In genomic region chr3:14487086-14487485, GRCh38 we compare ENCODE assay signal across 19 cellular contexts. TPM values are rescaled to one million over a fixed set of nuclear protein-coding genes. Genes with fewer than 3 reads are reported as not detected.
"Had no signal": no experiment of that assay in that cellular context is flagged by ENCODE, and none has a peak within 500 bp of the region (broad histone marks: within the 10 kb centered on the region; RNA-seq: fewer than 3 reads in every experiment).

No MANE protein-coding gene starts in this region.

- H3K4me1 Mint-ChIP-seq: central memory CD8-positive, alpha-beta T cell had no signal

- H3K27me3 Mint-ChIP-seq: activated CD4-positive, alpha-beta T cell treated with anti-CD3 and anti-CD28 coated beads, Interleukin-2, amount 10 ng/mL, durations not matched to agents 7 days and 5 days; central memory CD8-positive, alpha-beta T cell had no signal

- H3K4me1 ChIP-seq: body of pancreas, vagina had no signal

- H3K9me3 Mint-ChIP-seq: activated CD4-positive, alpha-beta T cell treated with anti-CD3 and anti-CD28 coated beads, Interleukin-2, amount 10 ng/mL, durations not matched to agents 7 days and 5 days; activated T-helper 2 cell treated with anti-CD3 and anti-CD28 coated beads, Interferon-gamma antibody, Interleukin-2, Interleukin-4, amounts not matched to agents 10 μg/mL and 5 μg/mL and 100 μg/mL, durations not matched to agents 14 hours and 24 hours and 36 hours; central memory CD8-positive, alpha-beta T cell; nephron had no signal

- H3K27ac Mint-ChIP-seq: activated CD4-positive, alpha-beta T cell treated with anti-CD3 and anti-CD28 coated beads, Interleukin-2, amount 10 ng/mL, durations not matched to agents 7 days and 5 days; activated T-helper 2 cell treated with anti-CD3 and anti-CD28 coated beads, Interferon-gamma antibody, Interleukin-2, Interleukin-4, amounts not matched to agents 10 μg/mL and 5 μg/mL and 100 μg/mL, durations not matched to agents 14 hours and 24 hours and 36 hours had no signal

- H3K4me3 ChIP-seq: body of pancreas, esophagus squamous epithelium, psoas muscle, tibial artery, vagina had no signal

- H3K27me3 ChIP-seq: body of pancreas, esophagus squamous epithelium, tibial artery, vagina had no signal

- FAIRE-seq: keratinocyte had no signal

- H3K27ac ChIP-seq: body of pancreas, esophagus squamous epithelium, psoas muscle, tibial artery, vagina had no signal

- ATAC-seq: body of pancreas, left ventricle myocardium superior, sciatic nerve had no signal

- H3K9me3 ChIP-seq: body of pancreas, esophagus squamous epithelium, psoas muscle, tibial artery, vagina had no signal

- DNase-seq: activated CD4-positive, alpha-beta T cell treated with anti-CD3 and anti-CD28 coated beads, Interleukin-2, amount 10 ng/mL, durations not matched to agents 7 days and 5 days; activated naive CD4-positive, alpha-beta T cell treated with anti-CD3 and anti-CD28 coated beads, Interleukin-2, amount 50 U/mL, for 16 hours; amniotic stem cell; body of pancreas; cortex of kidney; effector CD4-positive, alpha-beta T cell; esophagus squamous epithelium; hippocampal formation; left ventricle myocardium superior; mesendoderm; psoas muscle; stimulated activated CD4-positive, alpha-beta T cell treated with anti-CD3 and anti-CD28 coated beads, Interleukin-2, amount 100 ng/mL, for 24 hours; tibial artery had no signal

- H3K4me3 Mint-ChIP-seq: activated CD4-positive, alpha-beta T cell treated with anti-CD3 and anti-CD28 coated beads, Interleukin-2, amount 10 ng/mL, durations not matched to agents 7 days and 5 days; central memory CD8-positive, alpha-beta T cell; nephron had no signal

RNA-seq across cellular contexts. Expression of gene GRIP2, which starts 53.1 kb away (rescaled TPM):
- total RNA-seq: activated T-helper 2 cell treated with anti-CD3 and anti-CD28 coated beads, Interferon-gamma antibody, Interleukin-2, Interleukin-4, amounts not matched to agents 10 μg/mL and 5 μg/mL and 100 μg/mL, durations not matched to agents 14 hours and 24 hours and 36 hours had no signal
